In the genomic region with DNA sequence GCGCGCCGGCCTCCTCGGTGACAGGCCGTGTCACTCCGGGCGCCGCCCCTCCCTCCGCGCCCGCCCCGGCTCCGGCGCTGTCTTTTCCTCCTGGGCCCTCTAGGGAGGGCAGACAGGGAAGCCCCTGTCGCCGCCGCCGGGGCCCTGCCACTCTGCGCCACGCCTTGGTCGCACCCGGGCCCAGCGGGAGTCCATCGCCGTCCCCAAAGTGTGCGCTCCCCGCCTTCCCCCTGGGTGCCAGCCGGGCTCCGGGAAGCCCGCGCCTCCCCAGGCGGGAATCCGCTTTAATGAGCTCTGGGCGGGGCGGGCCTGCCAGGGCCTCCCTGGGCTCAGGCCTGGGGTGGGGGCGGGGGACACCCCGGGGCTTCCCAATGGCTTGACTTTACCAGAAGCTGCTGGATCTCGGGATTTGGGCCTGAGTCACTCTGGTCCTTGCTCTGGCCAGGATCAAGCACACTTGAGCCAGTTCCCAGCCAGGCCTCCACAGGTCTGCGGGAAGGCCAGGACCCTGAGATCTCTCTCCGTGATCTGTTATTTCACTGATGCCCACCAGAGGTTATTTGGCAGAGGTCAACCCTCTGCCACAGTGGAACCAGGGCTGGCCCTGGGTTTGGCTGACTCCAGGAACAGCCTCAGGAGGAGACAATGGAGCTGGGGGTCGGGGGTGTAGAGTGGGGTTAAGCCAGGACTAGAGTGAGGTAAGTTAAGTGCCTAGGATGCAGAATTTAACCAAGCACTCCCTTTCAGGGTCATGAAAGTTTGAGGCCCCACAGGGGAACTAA, we compare ENCODE assay signal across 8 cellular contexts.
A peak's percentile ranks its signal among the peaks of the same experiment; 100 is the strongest.
DNase-seq lines count a peak whose midpoint lies in the region; ATAC-seq lines count a peak whose summit lies in the region.

No MANE protein-coding gene starts in this region.

- peak overlapping the region; percentile 37 for H3K4me3 ChIP-seq in mononuclear cell (ENCODE audit: low read length)

- DNase-seq in CD1c-positive myeloid dendritic cell (ENCODE audit: extremely low spot score) (peak; percentile 59), substantia nigra (lab: John Stamatoyannopoulos, UW) (peak in 29 of 49 donors; percentile 29 to 79 (median 57)), NCI-H1048 (lab: John Stamatoyannopoulos, UW) (no peak)
- peak; percentile 41 for DNase-seq in activated CD4-positive, alpha-beta T cell treated with anti-CD3 and anti-CD28 coated beads for 1 hour
- peak in 2 of 3 experiments; percentile 38 to 42 for DNase-seq in effector memory CD8-positive, alpha-beta T cell

- peak overlapping the region; percentile 67 to 82 for H3K27ac Mint-ChIP-seq in effector memory CD8-positive, alpha-beta T cell

- H3K4me1 Mint-ChIP-seq in effector memory CD8-positive, alpha-beta T cell (ENCODE audit: low read depth in 2 of 2): peaks cover 46 to 65% of the 10 kb centered on the region in 2 donors

- peak overlapping the region; percentile 79 for H3K27ac ChIP-seq in substantia nigra (ENCODE audit: low read depth, low read length, poor library complexity, severe bottlenecking)

- H3K9me3 Mint-ChIP-seq in effector memory CD8-positive, alpha-beta T cell: no peaks in the 10 kb centered on the region

- no peaks in the 10 kb centered on the region for H3K9me3 ChIP-seq in mononuclear cell (ENCODE audit: low read depth, low read length)

- H3K27me3 Mint-ChIP-seq in effector memory CD8-positive, alpha-beta T cell: no peaks in the 10 kb centered on the region

- peak overlapping the region; percentile 54 for H3K4me3 Mint-ChIP-seq in effector memory CD8-positive, alpha-beta T cell

- H3K4me1 ChIP-seq in mononuclear cell (ENCODE audit: insufficient read depth, low read length): peaks cover 70% of the 10 kb centered on the region

- no peaks in the 10 kb centered on the region for H3K36me3 Mint-ChIP-seq in effector memory CD8-positive, alpha-beta T cell (ENCODE audit: insufficient read depth)

- no peaks in the 10 kb centered on the region for H3K27me3 ChIP-seq in mononuclear cell (ENCODE audit: insufficient read depth, low read length)

- ATAC-seq in GM19351 (IDR thresholded peaks at IDR 0.05; ENCODE audit: unreplicated experiment) (peak; percentile 29), HG03342 (IDR thresholded peaks at IDR 0.05; ENCODE audit: unreplicated experiment) (peak; percentile 31)
- peak; percentile 43 for ATAC-seq in effector memory CD8-positive, alpha-beta T cell (replicated peaks)
